ENCODE assay signal across 14 cellular contexts in genomic region chr1:168613689-168614655, GRCh38. TPM values are rescaled to one million over a fixed set of nuclear protein-coding genes. Genes with fewer than 3 reads are reported as not detected.
DNase-seq lines count a peak whose midpoint lies in the region; ATAC-seq and TF ChIP-seq lines count a peak whose summit lies in the region.
"Had no signal": no experiment of that assay in that cellular context is flagged by ENCODE, and none has a peak within 500 bp of the region (broad histone marks: within the 10 kb centered on the region; RNA-seq: fewer than 3 reads in every experiment).

No MANE protein-coding gene starts in this region.

- peaks cover 14% of the 10 kb centered on the region for H3K27me3 Mint-ChIP-seq in T-helper 2 cell treated with Interferon-gamma antibody and Interleukin-4, amounts not matched to agents 5 μg/mL and 100 μg/mL, for 36 hours (ENCODE audit: low read depth)

- peak; percentile 19 for TF ChIP-seq EP300 in ovary (IDR thresholded peaks at IDR 0.05)

- no peaks in the 10 kb centered on the region for H3K9me3 Mint-ChIP-seq in T-helper 2 cell treated with Interferon-gamma antibody and Interleukin-4, amounts not matched to agents 5 μg/mL and 100 μg/mL, for 36 hours

- peak; percentile 86 for ATAC-seq in Right ventricle myocardium inferior
- ATAC-seq in GM21381 (IDR thresholded peaks at IDR 0.05; ENCODE audit: unreplicated experiment): no peak
- ATAC-seq in GM18498 (IDR thresholded peaks at IDR 0.05; ENCODE audit: unreplicated experiment): no peak
- ATAC-seq in HG02642 (IDR thresholded peaks at IDR 0.05; ENCODE audit: poor library complexity, unreplicated experiment): no peak
- ATAC-seq: activated CD8-positive, alpha-beta T cell treated with anti-CD3 and anti-CD28 coated beads, Interleukin-2, amount 10 ng/mL, durations not matched to agents 7 days and 5 days had no signal

- DNase-seq in DMS 273 treated with DMSO at 0.1 percent for 48 hours (lab: John Stamatoyannopoulos, UW) (peak; percentile 34), SHP77 (lab: John Stamatoyannopoulos, UW) (peak; percentile 72 to 80), Right ventricle myocardium inferior (ENCODE audit: missing footprints) (no peak), ovary (peak; percentile 42 to 58 (median 53))
- no peak for DNase-seq in T-helper 2 cell treated with Interferon-gamma antibody and Interleukin-4, amounts not matched to agents 5 μg/mL and 100 μg/mL, for 36 hours (ENCODE audit: low spot score)
- DNase-seq: activated CD8-positive, alpha-beta T cell treated with anti-CD3 and anti-CD28 coated beads, Interleukin-2, amount 10 ng/mL, durations not matched to agents 7 days and 5 days; NCI-H2029 treated with DMSO at 0.1 percent for 48 hours had no signal

- TF ChIP-seq CTCF in ovary (IDR thresholded peaks at IDR 0.05): no peak

- TF ChIP-seq POLR2A in ovary (IDR thresholded peaks at IDR 0.05): no peak

- whole genome bisulfite sequencing in ovary, 3 donors: 36 to 41% (median 39%) methylated on average over 16 of the region's 16 CpGs

- no peak overlapping the region for H3K4me3 Mint-ChIP-seq in T-helper 2 cell treated with Interferon-gamma antibody and Interleukin-4, amounts not matched to agents 5 μg/mL and 100 μg/mL, for 36 hours
- H3K4me3 Mint-ChIP-seq: activated CD8-positive, alpha-beta T cell treated with anti-CD3 and anti-CD28 coated beads, Interleukin-2, amount 10 ng/mL, durations not matched to agents 7 days and 5 days; B cell had no signal

- H3K36me3 Mint-ChIP-seq in T-helper 2 cell treated with Interferon-gamma antibody and Interleukin-4, amounts not matched to agents 5 μg/mL and 100 μg/mL, for 36 hours (ENCODE audit: low read depth): no peaks in the 10 kb centered on the region

- H3K4me1 ChIP-seq in ovary (ENCODE audit: insufficient read depth): peaks cover 10% of the 10 kb centered on the region

- H3K27me3 ChIP-seq in ovary: no peaks in the 10 kb centered on the region

- no peaks in the 10 kb centered on the region for H3K9me3 ChIP-seq in ovary

- no peak overlapping the region for H3K4me3 ChIP-seq in ovary

- no peak overlapping the region for H3K27ac Mint-ChIP-seq in T-helper 2 cell treated with Interferon-gamma antibody and Interleukin-4, amounts not matched to agents 5 μg/mL and 100 μg/mL, for 36 hours
- H3K27ac Mint-ChIP-seq: activated CD8-positive, alpha-beta T cell treated with anti-CD3 and anti-CD28 coated beads, Interleukin-2, amount 10 ng/mL, durations not matched to agents 7 days and 5 days; B cell had no signal

- no peaks in the 10 kb centered on the region for H3K4me1 Mint-ChIP-seq in T-helper 2 cell treated with Interferon-gamma antibody and Interleukin-4, amounts not matched to agents 5 μg/mL and 100 μg/mL, for 36 hours (ENCODE audit: low read depth)
- H3K4me1 Mint-ChIP-seq: B cell had no signal

- H3K36me3 ChIP-seq in ovary: no peaks in the 10 kb centered on the region

- peak overlapping the region in 1 of 2 donors; percentile 6 for H3K27ac ChIP-seq in ovary

- intact Hi-C loops in Right ventricle myocardium inferior (cut with DNase I) (loop anchor here (5.0 kb wide), 2 partner anchors 493 to 518 kb away; partner anchors contain the start of gene ATP1B1), ovary (cut with DNase I) (no loop called here)

RNA-seq across cellular contexts. Expression of gene XCL1, which starts 37.6 kb away (rescaled TPM):
- total RNA-seq in Right ventricle myocardium inferior: 0.57 TPM
- total RNA-seq in ovary: under 1 TPM in 2 of 7 donors, not detected in 5; 0.15 to 0.25 TPM
- 1 to 10 TPM in 1 of 2 donors, under 1 TPM in 1; 0.16 to 1.4 TPM for polyA plus RNA-seq in ovary
- total RNA-seq: B cell, endothelial cell of umbilical vein, pulmonary artery endothelial cell, SK-MEL-5 had no signal
- polyA plus RNA-seq: endothelial cell of umbilical vein had no signal

Comparison
In these comparisons a context has a peak if more than half of its experiments do, and no peak if none do; other contexts are left out.
1. DNase-seq: peak in DMS 273 treated with DMSO at 0.1 percent for 48 hours (single experiment), SHP77 (2 of 2) and ovary (5 of 5); none in Right ventricle myocardium inferior (single experiment) and T-helper 2 cell treated with Interferon-gamma antibody and Interleukin-4, amounts not matched to agents 5 μg/mL and 100 μg/mL, for 36 hours (single experiment).